Comparison of ENCODE assay signal across 8 cellular contexts in genomic region chr5:35229076-35230042, GRCh38. TPM values are rescaled to one million over a fixed set of nuclear protein-coding genes. Genes with fewer than 3 reads are reported as not detected.
A peak's percentile ranks its signal among the peaks of the same experiment; 100 is the strongest.
DNase-seq lines count a peak whose midpoint lies in the region; ATAC-seq, FAIRE-seq and TF ChIP-seq lines count a peak whose summit lies in the region.

No MANE protein-coding gene starts in this region.

- H3K36me3 ChIP-seq in MG63 (no peaks in the 10 kb centered on the region), breast epithelium (no peaks in the 10 kb centered on the region), lung (ENCODE audit: control insufficient read depth in 2 of 2, insufficient read depth in 2 of 2, low read length in 2 of 2) (no peaks in the 10 kb centered on the region)

- WGBS in lung, 2 donors: 6 to 8% methylated on average over 30 of the region's 30 CpGs

- H3K4me1 ChIP-seq in breast epithelium: no peaks in the 10 kb centered on the region
- peaks cover 0 to 6% of the 10 kb centered on the region in 2 donors for H3K4me1 ChIP-seq in lung (ENCODE audit: control insufficient read depth in 2 of 2, insufficient read depth in 2 of 2, low read length in 2 of 2)

- TF ChIP-seq POLR2A in GM12892 (IDR thresholded peaks at IDR 0.05; ENCODE audit: low read depth, low read length) (no peak), breast epithelium (IDR thresholded peaks at IDR 0.05) (no peak)

- peak overlapping the region; percentile 30 for H3K4me3 ChIP-seq in MG63
- H3K4me3 ChIP-seq in breast epithelium: peak overlapping the region; percentile 37 to 70 (median 65)
- H3K4me3 ChIP-seq in lung: peak overlapping the region; percentile 36

- ATAC-seq in GM21723 (IDR thresholded peaks at IDR 0.05; ENCODE audit: unreplicated experiment) (peak; percentile 70), lung (ENCODE audit: insufficient read depth, low FRiP score) (peak; percentile 53)

- H3K9me3 ChIP-seq in MG63 (no peaks in the 10 kb centered on the region), breast epithelium (no peaks in the 10 kb centered on the region), lung (ENCODE audit: control insufficient read depth in 2 of 2, insufficient read depth in 1 of 2, low read length in 1 of 2) (no peaks in the 10 kb centered on the region)

- TF ChIP-seq CTCF in breast epithelium (IDR thresholded peaks at IDR 0.05) (no peak), lung (IDR thresholded peaks at IDR 0.05; ENCODE audit: control extremely low read depth, extremely low read depth) (no peak)

- intact Hi-C loops in breast epithelium (cut with DNase I; ENCODE audit: low total_unique reads): no loop called here

- peak overlapping the region; percentile 80 to 82 for H3K27ac ChIP-seq in breast epithelium
- no peak overlapping the region for H3K27ac ChIP-seq in lung (ENCODE audit: low read depth in 1 of 2, low read length in 1 of 2)

- FAIRE-seq in GM12892 (lab: Jason Lieb, UNC) (no peak), urothelium cell line (lab: Jason Lieb, UNC) (peak; percentile 48)

- peak; percentile 20 for DNase-seq in GM12892 (ENCODE audit: insufficient read length)
- no peak for DNase-seq in MG63
- no peak for DNase-seq in breast epithelium (ENCODE audit: low spot score in 2 of 2)
- DNase-seq in lung (ENCODE audit: low spot score): peak; percentile 54
- peak; percentile 78 for DNase-seq in urothelium cell line (ENCODE audit: low spot score)
- DNase-seq in activated gamma-delta T cell treated with Interleukin-2 at 50 U/mL for 16 hours: no peak
- DNase-seq in midbrain (lab: John Stamatoyannopoulos, UW): no peak

- H3K27me3 ChIP-seq in MG63 (peaks cover 45% of the 10 kb centered on the region), breast epithelium (no peaks in the 10 kb centered on the region), lung (ENCODE audit: control insufficient read depth, insufficient read depth) (no peaks in the 10 kb centered on the region)

RNA-seq across cellular contexts. Expression of gene PRLR, which starts 0.9 kb away (rescaled TPM):
- not detected for polyA plus RNA-seq in GM12892 (2012; ENCODE audit: missing spikeins)
- 3.5 TPM in 1 of 2 replicates, not detected in the other for total RNA-seq in MG63 (2014; rRNA removed; shearing (Covaris generic); ENCODE audit: low replicate concordance)
- 10 to 100 TPM in 2 of 3 donors, 1 to 10 TPM in 1; 2.6 to 78.0 (median 28.8) TPM for total RNA-seq in breast epithelium
- total RNA-seq in lung: 1 to 10 TPM; 1.4 to 3.4 TPM
- under 1 TPM; 0.02 to 0.11 TPM for polyA plus RNA-seq in lung

Comparison
In these comparisons a context has a peak if more than half of its experiments do, and no peak if none do; other contexts are left out.
1. DNase-seq: peak in GM12892 (single experiment), lung (single experiment) and urothelium cell line (single experiment); none in MG63 (single experiment), breast epithelium (0 of 2), activated gamma-delta T cell treated with Interleukin-2 at 50 U/mL for 16 hours (single experiment) and midbrain (single experiment).
2. H3K27ac ChIP-seq: peak in breast epithelium (2 of 2); none in lung (0 of 2).
3. Peak in every context shown above with its lines, with median percentiles within 50 percentile points of each other: H3K4me3 ChIP-seq.